In the genomic region with DNA sequence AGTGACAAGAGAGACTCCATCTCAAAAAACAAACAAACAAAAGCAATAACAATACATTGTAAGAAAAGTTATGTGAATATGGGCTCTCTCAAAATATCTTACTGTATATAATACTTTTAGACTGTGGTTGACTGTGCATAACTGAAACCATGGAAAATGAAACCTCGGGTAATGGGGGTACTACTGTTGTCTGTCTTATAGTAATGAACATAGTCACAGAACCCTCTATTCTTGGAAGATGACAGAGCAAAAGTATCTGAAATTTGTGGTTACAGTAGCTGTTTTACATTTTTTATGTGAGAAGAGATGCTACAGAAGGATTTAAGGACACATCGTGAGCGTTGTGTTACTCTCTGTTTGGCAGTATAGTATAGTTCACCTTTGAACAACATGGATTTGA, we compare ENCODE assay signal across 9 cellular contexts.
DNase-seq lines count a peak whose midpoint lies in the region; ATAC-seq lines count a peak whose summit lies in the region.
"Had no signal": no experiment of that assay in that cellular context is flagged by ENCODE, and none has a peak within 500 bp of the region (broad histone marks: within the 10 kb centered on the region; RNA-seq: fewer than 3 reads in every experiment).

No MANE protein-coding gene starts in this region.

- ATAC-seq in GM21786 (IDR thresholded peaks at IDR 0.05; ENCODE audit: unreplicated experiment) (peak; percentile 36), HG02571 (IDR thresholded peaks at IDR 0.05; ENCODE audit: unreplicated experiment) (no peak), GM21717 (IDR thresholded peaks at IDR 0.05; ENCODE audit: unreplicated experiment) (no peak)

- DNase-seq in EH (ENCODE audit: low read depth) (peak; percentile 73), RPMI7951 (ENCODE audit: low read depth) (peak; percentile 48), iris pigment epithelial cell (ENCODE audit: low read depth) (peak; percentile 48), NCI-H1930 (lab: John Stamatoyannopoulos, UW) (no peak), glomerular visceral epithelial cell (ENCODE audit: extremely low spot score) (no peak)
- DNase-seq: ovary had no signal

Comparison
In these comparisons a context has a peak if more than half of its experiments do, and no peak if none do; other contexts are left out.
1. DNase-seq: peak in EH (single experiment), RPMI7951 (single experiment) and iris pigment epithelial cell (single experiment); none in NCI-H1930 (0 of 2) and glomerular visceral epithelial cell (single experiment).